In the genomic region with DNA sequence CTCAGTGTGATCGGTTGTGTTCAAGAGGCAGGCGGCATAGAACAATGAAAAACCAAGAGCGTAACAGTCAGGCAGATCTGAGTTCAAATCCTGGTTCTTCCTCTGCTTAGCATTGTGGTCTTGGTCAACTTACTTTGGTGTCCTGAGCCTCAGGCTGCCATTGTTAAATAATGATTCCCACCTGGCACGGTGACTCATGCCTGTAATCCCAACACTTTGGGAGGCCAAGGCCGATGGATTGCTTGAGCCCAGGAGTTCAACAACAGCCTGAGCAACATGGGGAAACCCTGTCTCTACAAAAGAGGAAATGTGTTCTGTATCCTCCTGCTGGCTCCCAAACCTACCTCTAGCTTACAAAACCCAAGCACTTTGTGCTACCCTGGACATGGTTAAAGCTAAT, we compare ENCODE assay signal across 14 cellular contexts.
"Had no signal": no experiment of that assay in that cellular context is flagged by ENCODE, and none has a peak within 500 bp of the region (broad histone marks: within the 10 kb centered on the region; RNA-seq: fewer than 3 reads in every experiment).

No MANE protein-coding gene starts in this region.

- H3K9me3 ChIP-seq: mucosa of descending colon, tibial nerve had no signal

- H3K27ac ChIP-seq: tibial nerve had no signal

- DNase-seq: activated CD4-positive, alpha-beta T cell treated with anti-CD3 and anti-CD28 coated beads, Interleukin-2, amount 10 ng/mL, durations not matched to agents 7 days and 5 days; activated CD4-positive, CD25-positive, alpha-beta regulatory T cell; activated CD8-positive, alpha-beta memory T cell treated with anti-CD3 and anti-CD28 coated beads for 24 hours; activated naive CD4-positive, alpha-beta T cell treated with anti-CD3 and anti-CD28 coated beads for 36 hours; dermis blood vessel endothelial cell; hypothalamus; mucosa of descending colon; nucleus accumbens; right cardiac atrium had no signal

- H3K4me2 ChIP-seq: smooth muscle cell had no signal

- H3K27me3 ChIP-seq: tibial nerve had no signal

- H3K4me3 ChIP-seq: lung, mucosa of descending colon, smooth muscle cell, tibial nerve had no signal

- ATAC-seq: natural killer cell treated with Interleukin-12 subunit alpha and Interleukin-12 subunit beta and Interleukin-15 and Interleukin-18, amount 100 ng/mL, for 72 hours; right cardiac atrium; stimulated activated memory B cell treated with anti-CD40 and anti-IgM and Interleukin-4, amounts not matched to agents 10 μg/mL and 1 μg/mL and 100 μg/mL, for 72 hours had no signal
